10 cellular contexts compared by ENCODE assay signal in the genomic region with DNA sequence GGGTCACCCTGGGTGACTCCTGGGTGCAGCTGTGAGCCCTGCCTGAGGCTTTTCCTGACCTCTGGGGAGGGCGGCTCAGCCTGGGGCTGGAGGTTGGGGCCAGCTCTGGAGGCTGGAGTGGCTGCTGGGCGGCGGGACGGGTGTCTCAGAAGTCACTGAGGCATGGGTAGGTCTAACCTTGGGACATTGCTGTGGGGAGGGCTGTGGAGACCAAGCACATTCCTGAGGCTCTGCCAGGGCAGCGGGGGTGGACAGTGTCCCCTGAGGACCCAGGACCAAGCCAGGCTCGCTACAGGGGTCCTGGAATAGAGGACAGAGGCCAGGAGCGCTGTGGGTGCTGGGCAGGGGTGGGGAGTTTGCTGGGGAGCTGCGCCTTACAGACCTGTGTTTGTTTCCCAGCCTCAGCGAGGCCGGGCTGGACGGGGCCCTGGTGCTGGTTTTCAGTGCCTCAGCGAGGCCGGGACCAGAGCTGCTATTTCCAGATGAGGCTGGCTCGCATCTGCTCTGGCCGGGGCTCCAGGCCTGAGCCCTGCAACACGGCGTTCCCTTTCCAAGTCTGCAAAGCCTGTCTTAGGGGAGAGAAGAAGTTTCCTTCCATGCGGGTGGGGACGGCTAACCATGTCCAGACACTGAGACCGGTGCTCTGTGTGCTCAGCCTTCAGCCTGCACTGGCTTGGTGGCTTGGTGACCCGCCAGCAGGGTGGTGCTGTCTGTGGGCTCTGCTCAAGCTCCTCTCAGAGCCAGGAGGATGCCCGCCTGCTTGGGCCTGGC. TPM values are rescaled to one million over a fixed set of nuclear protein-coding genes. Genes with fewer than 3 reads are reported as not detected.
DNase-seq lines count a peak whose midpoint lies in the region; ATAC-seq and TF ChIP-seq lines count a peak whose summit lies in the region.
"Had no signal": no experiment of that assay in that cellular context is flagged by ENCODE, and none has a peak within 500 bp of the region (broad histone marks: within the 10 kb centered on the region; RNA-seq: fewer than 3 reads in every experiment).

No MANE protein-coding gene starts in this region.

- peaks cover 0 to 20% of the 10 kb centered on the region in 2 donors for H3K4me1 ChIP-seq in right atrium auricular region
- H3K4me1 ChIP-seq in mesendoderm (ENCODE audit: control insufficient read depth, low read depth, low read length), result peaks cover 2% of the 10 kb centered on the region
- H3K4me1 ChIP-seq in upper lobe of right lung, result peaks cover 24% of the 10 kb centered on the region
- H3K4me1 ChIP-seq: parathyroid adenoma had no signal

- H2BK5ac ChIP-seq in mesendoderm (ENCODE audit: low read length), result no peak overlapping the region

- peak overlapping the region; percentile 80 to 94 (median 89) for H3K4me3 Mint-ChIP-seq in brain

- WGBS in mesendoderm (ENCODE audit: extremely low coverage, insufficient coverage, low lambda C conversion rate), result no CpG with 5 or more reads among the region's 22 CpGs

- H4K8ac ChIP-seq in mesendoderm (ENCODE audit: low read depth, low read length), result no peak overlapping the region

- H3K9ac ChIP-seq in mesendoderm (ENCODE audit: low read length), result peak overlapping the region; percentile 83
- H3K9ac ChIP-seq: parathyroid adenoma had no signal

- H2BK15ac ChIP-seq in mesendoderm (replicated peaks; ENCODE audit: low read depth), result no peak overlapping the region

- H3K27ac Mint-ChIP-seq in brain, result peak overlapping the region; percentile 83 to 97 (median 95)

- no peak overlapping the region for H3K18ac ChIP-seq in mesendoderm (ENCODE audit: low read length)

- H3K4me3 ChIP-seq in right atrium auricular region (no peak overlapping the region), mesendoderm (ENCODE audit: low read length) (no peak overlapping the region), upper lobe of right lung (no peak overlapping the region)

- peaks cover 33% of the 10 kb centered on the region for H3K36me3 Mint-ChIP-seq in brain

- H2AK5ac ChIP-seq in mesendoderm (ENCODE audit: low read length), result no peak overlapping the region

- TF ChIP-seq CTCF in right atrium auricular region (IDR thresholded peaks at IDR 0.05) (no peak), brain (conservative IDR thresholded peaks at IDR 0.05) (no peak), upper lobe of right lung (IDR thresholded peaks at IDR 0.05) (no peak)

- H3K79me2 ChIP-seq in mesendoderm (ENCODE audit: control insufficient read depth, insufficient read depth, low read length), result peaks cover 38% of the 10 kb centered on the region

- no peaks in the 10 kb centered on the region for H3K9me3 Mint-ChIP-seq in brain

- no peak overlapping the region for H3K23ac ChIP-seq in mesendoderm (ENCODE audit: low read length)

- H3K79me1 ChIP-seq in mesendoderm (ENCODE audit: low read length), result peaks cover 11% of the 10 kb centered on the region

- no peak for ATAC-seq in Right ventricle myocardium superior (ENCODE audit: poor library complexity)
- ATAC-seq in upper lobe of right lung, result no peak
- no peak for ATAC-seq in GM19351 (IDR thresholded peaks at IDR 0.05; ENCODE audit: unreplicated experiment)
- no peak for ATAC-seq in HG02973 (IDR thresholded peaks at IDR 0.05; ENCODE audit: unreplicated experiment)

- peak overlapping the region; percentile 74 for H3K56ac ChIP-seq in mesendoderm (ENCODE audit: low read length)

- H3K27ac ChIP-seq in right atrium auricular region (no peak overlapping the region), mesendoderm (ENCODE audit: low read depth, low read length) (no peak overlapping the region), upper lobe of right lung (peak overlapping the region; percentile 18)
- H3K27ac ChIP-seq: parathyroid adenoma had no signal

- DNase-seq in Right ventricle myocardium superior (peak; percentile 36), right atrium auricular region (ENCODE audit: low spot score) (no peak), mesendoderm (no peak), upper lobe of right lung (peak; percentile 59), KG1 (lab: John Stamatoyannopoulos, UW) (no peak)
- DNase-seq: NCI-H2171 had no signal

- peaks cover 3% of the 10 kb centered on the region for H3K27me3 Mint-ChIP-seq in brain

- H2BK120ac ChIP-seq in mesendoderm (ENCODE audit: low read depth, low read length), result no peak overlapping the region

- no peak overlapping the region for H3K4me2 ChIP-seq in mesendoderm (ENCODE audit: low read length)

- no peak overlapping the region for H4K5ac ChIP-seq in mesendoderm (ENCODE audit: low read length)

- H3K27me3 ChIP-seq in right atrium auricular region, result no peaks in the 10 kb centered on the region
- no peaks in the 10 kb centered on the region for H3K27me3 ChIP-seq in mesendoderm (ENCODE audit: insufficient read depth, low read length, poor library complexity)
- H3K27me3 ChIP-seq in upper lobe of right lung, result no peaks in the 10 kb centered on the region

- H3K36me3 ChIP-seq in right atrium auricular region (peaks cover 12% of the 10 kb centered on the region), mesendoderm (ENCODE audit: control insufficient read depth, insufficient read depth, low read length) (peaks cover 6% of the 10 kb centered on the region), upper lobe of right lung (peaks cover 9% of the 10 kb centered on the region)

- peaks cover 49% of the 10 kb centered on the region for H3K4me1 Mint-ChIP-seq in brain

- no peaks in the 10 kb centered on the region for H3K9me3 ChIP-seq in right atrium auricular region
- H3K9me3 ChIP-seq in upper lobe of right lung, result no peaks in the 10 kb centered on the region

- intact Hi-C loops in Right ventricle myocardium superior (cut with DNase I), result loop anchor here (10.0 kb wide), 1 partner anchor 50 kb away; no protein-coding TSS in a partner anchor
- intact Hi-C loops in upper lobe of right lung (cut with DNase I), result no loop called here

- H3K4ac ChIP-seq in mesendoderm (ENCODE audit: low read depth, low read length), result no peak overlapping the region

RNA-seq across cellular contexts. Expression of a gene that starts 3.0 kb away (rescaled TPM):
- total RNA-seq in Right ventricle myocardium superior (141 TPM), right atrium auricular region (100 to 1,000 TPM; 109 to 157 TPM), upper lobe of right lung (337 TPM)
- 412 TPM for polyA plus RNA-seq in brain (ENCODE audit: insufficient read depth, low read depth, low replicate concordance)
- polyA plus RNA-seq in mesendoderm (2013, experiment 1 of 2), result 429 TPM
- 423 TPM for polyA plus RNA-seq in mesendoderm (2013, experiment 2 of 2)

RNA-seq across cellular contexts. Expression of a gene that starts 57.8 kb away (rescaled TPM):
- total RNA-seq in Right ventricle myocardium superior (31.8 TPM), right atrium auricular region (10 to 100 TPM; 20.1 to 31.9 TPM), upper lobe of right lung (23.8 TPM)
- 32.8 TPM for polyA plus RNA-seq in brain (ENCODE audit: insufficient read depth, low read depth, low replicate concordance)
- 13.5 TPM for polyA plus RNA-seq in mesendoderm (2013, experiment 1 of 2)
- 14.9 TPM for polyA plus RNA-seq in mesendoderm (2013, experiment 2 of 2)

RNA-seq across cellular contexts. Expression of a gene that starts 58.3 kb away (rescaled TPM):
- total RNA-seq in Right ventricle myocardium superior (6.4 TPM), right atrium auricular region (1 to 10 TPM; 2.4 to 3.2 TPM), upper lobe of right lung (43.0 TPM)
- polyA plus RNA-seq in brain (ENCODE audit: insufficient read depth, low read depth, low replicate concordance), result 2.9 TPM
- polyA plus RNA-seq in mesendoderm (2013, experiment 1 of 2), result 0.07 TPM
- 0.03 TPM for polyA plus RNA-seq in mesendoderm (2013, experiment 2 of 2)

Comparison
In these comparisons a context has a peak if more than half of its experiments do, and no peak if none do; other contexts are left out.
1. DNase-seq: peak in Right ventricle myocardium superior (single experiment) and upper lobe of right lung (single experiment); none in right atrium auricular region (single experiment), mesendoderm (single experiment) and KG1 (single experiment).